ENCODE assay signal across 9 cellular contexts in the genomic region with DNA sequence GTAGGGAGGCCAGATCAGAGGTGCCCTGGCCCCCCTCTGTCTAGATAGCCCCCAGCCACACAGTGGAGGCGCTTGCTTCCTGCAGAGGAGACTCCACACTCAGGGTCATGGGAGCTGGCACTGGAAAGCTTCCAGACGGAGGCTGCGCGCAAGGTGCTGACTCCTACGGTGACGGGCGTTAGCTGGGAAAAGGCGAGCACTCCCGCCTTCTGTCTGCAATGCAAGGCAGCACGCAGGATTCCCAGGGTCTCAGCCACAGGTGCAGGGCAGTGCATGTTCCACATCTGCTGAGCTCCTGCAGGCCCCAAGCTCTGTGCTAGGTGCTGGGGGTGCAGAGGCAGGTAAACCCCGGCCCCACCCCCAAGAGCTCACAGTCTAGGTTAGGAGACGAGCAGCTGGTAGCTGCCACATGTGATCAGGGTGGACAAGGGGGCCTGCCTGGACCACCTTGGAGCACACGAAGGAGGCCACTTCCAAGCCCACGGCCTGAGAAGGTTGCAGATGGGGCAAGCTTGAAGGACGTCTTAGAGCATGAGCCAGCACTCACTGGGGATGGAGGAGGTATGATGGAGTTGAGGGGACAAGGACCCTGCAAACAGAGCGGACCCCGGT.
"Had no signal": no experiment of that assay in that cellular context is flagged by ENCODE, and none has a peak within 500 bp of the region (broad histone marks: within the 10 kb centered on the region; RNA-seq: fewer than 3 reads in every experiment).

No MANE protein-coding gene starts in this region.

- DNase-seq: activated CD4-positive, alpha-beta T cell treated with anti-CD3 and anti-CD28 coated beads, Interleukin-2, amount 50 U/mL, for 48 hours; activated naive CD4-positive, alpha-beta T cell treated with Interleukin-2 at 50 U/mL for 16 hours; activated naive CD8-positive, alpha-beta T cell treated with anti-CD3 and anti-CD28 coated beads, Interleukin-2, amount 50 U/mL, for 24 hours; activated T-cell treated with anti-CD3 and anti-CD28 coated beads, Interleukin-2, amount 50 U/mL, for 48 hours; gastrocnemius medialis; left ventricle myocardium inferior; mesenchymal stem cell had no signal

- ATAC-seq: activated naive CD8-positive, alpha-beta T cell treated with anti-CD3 and anti-CD28 coated beads, Interleukin-2, amount 50 U/mL, for 24 hours; gastrocnemius medialis; right cardiac atrium; stimulated activated effector memory CD8-positive, alpha-beta T cell treated with anti-CD3 and anti-CD28 coated beads, Interleukin-12 subunit alpha, Interleukin-12 subunit beta, amount 100 ng/mL, for 72 hours had no signal
